Comparison of ENCODE assay signal across 1 cellular context in genomic region chr9:137087409-137087925, GRCh38.
TF ChIP-seq lines count a peak whose summit lies in the region.

No MANE protein-coding gene starts in this region.

TF ChIP-seq in HEK293, 187 proteins besides CTCF, POLR2A, EP300 and RAD21:
- TF ChIP-seq PRDM10 (tag by site-specific recombination; IDR thresholded peaks at IDR 0.05): no peak; the same call in 1 of the 2 replicates
- peak; percentile 77 for TF ChIP-seq ZBTB11 (tag by site-specific recombination; conservative IDR thresholded peaks at IDR 0.05; ENCODE audit: low read depth)
- peak; percentile 26; the same call in 1 of the 2 replicates for TF ChIP-seq ZNF76 (tag by site-specific recombination; IDR thresholded peaks at IDR 0.05; ENCODE audit: borderline replicate concordance, low read depth)
- TF ChIP-seq ZNF248 (tag by site-specific recombination; IDR thresholded peaks at IDR 0.05): no peak
- no peak for TF ChIP-seq ZNF837 (tag by site-specific recombination; IDR thresholded peaks at IDR 0.05)
- peak; percentile 66; the same call in 1 of the 2 replicates for TF ChIP-seq ZBTB20 (tag by site-specific recombination; IDR thresholded peaks at IDR 0.05)
- peak; percentile 49; the same call in 1 of the 2 replicates for TF ChIP-seq GLIS1 (tag by site-specific recombination; IDR thresholded peaks at IDR 0.05)
- TF ChIP-seq GLIS2 (tag by site-specific recombination; IDR thresholded peaks at IDR 0.05): peak; percentile 71
- 0 out of 2 replicates have a peak, but pooled peaks have one; percentile 5 for TF ChIP-seq PATZ1 (tag by site-specific recombination; IDR thresholded peaks at IDR 0.05)
- TF ChIP-seq ZNF335 (tag by site-specific recombination; conservative IDR thresholded peaks at IDR 0.05): peak; percentile 17
